ENCODE assay signal across 8 cellular contexts in the genomic region with DNA sequence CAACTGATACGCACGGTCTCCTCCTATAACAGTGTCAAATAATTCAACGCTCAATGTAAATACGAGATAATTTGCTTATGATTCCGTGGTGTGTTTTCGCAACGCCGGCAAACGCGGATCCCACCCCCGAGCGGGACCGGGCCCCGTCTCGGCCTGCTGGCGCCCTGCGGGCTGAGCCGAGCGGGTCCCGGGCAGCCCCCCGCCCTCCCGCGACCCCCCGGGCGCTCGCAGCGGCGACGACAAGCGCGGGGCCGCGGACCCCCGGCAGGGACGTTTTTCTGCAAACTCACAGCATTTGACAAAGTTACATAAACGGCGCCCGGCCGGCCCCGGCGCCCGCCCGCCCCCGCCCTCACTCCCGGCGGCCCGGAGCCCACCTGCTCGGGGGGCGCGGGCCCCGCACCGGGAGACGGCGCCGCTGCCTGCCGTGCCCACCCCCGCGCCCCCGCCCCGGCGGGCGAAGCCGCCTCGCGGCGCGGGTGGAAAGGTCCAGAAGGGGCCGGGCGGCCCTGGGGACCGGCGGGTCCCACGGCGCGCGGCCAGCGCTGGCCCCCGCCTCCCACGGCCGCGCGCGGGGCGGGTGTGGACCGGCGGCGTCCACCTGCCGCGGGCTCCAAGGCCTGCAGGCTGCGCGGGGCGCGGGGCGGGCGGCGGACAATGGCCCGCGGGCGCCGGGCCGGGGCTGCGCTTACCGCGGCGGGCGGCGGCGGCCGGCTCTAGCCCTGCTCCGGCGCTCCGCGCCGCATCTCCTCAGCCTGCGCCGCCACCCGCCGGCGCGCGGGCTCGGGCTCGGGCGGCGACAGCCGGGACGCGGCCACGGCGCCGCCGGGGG. TPM values are rescaled to one million over a fixed set of nuclear protein-coding genes. Genes with fewer than 3 reads are reported as not detected.
A peak's percentile ranks its signal among the peaks of the same experiment; 100 is the strongest.
DNase-seq lines count a peak whose midpoint lies in the region; ATAC-seq and TF ChIP-seq lines count a peak whose summit lies in the region.

No MANE protein-coding gene starts in this region.

- no peak overlapping the region for H2BK12ac ChIP-seq in trophoblast cell (ENCODE audit: low read length)

- H3K9me3 ChIP-seq in WERI-Rb-1 (ENCODE audit: severe bottlenecking) (no peaks in the 10 kb centered on the region), fibroblast of lung (ENCODE audit: control insufficient read depth, insufficient read depth, low read depth, low read length) (no peaks in the 10 kb centered on the region), trophoblast cell (ENCODE audit: insufficient read depth, low read depth, low read length) (no peaks in the 10 kb centered on the region)

- H3K79me2 ChIP-seq in fibroblast of lung (ENCODE audit: control insufficient read depth, insufficient read depth, low read length) (peaks cover 19% of the 10 kb centered on the region), trophoblast cell (ENCODE audit: control insufficient read depth, insufficient read depth, low read length, poor library complexity) (peaks cover 9% of the 10 kb centered on the region)

- H4K20me1 ChIP-seq in fibroblast of lung (ENCODE audit: control insufficient read depth, extremely low read depth, insufficient read depth, low read length): no peaks in the 10 kb centered on the region

- peak; percentile 48 for DNase-seq in D341Med (ENCODE audit: low spot score)
- peak; percentile 11 for DNase-seq in HEK293T (ENCODE audit: extremely low spot score)
- no peak for DNase-seq in WERI-Rb-1
- peak in 1 of 2 donors; percentile 68 for DNase-seq in fibroblast of lung (ENCODE audit: low read depth in 2 of 2)
- DNase-seq in trophoblast cell: peak in 1 of 2 donors; percentile 35
- no peak for DNase-seq in GM13976 (ENCODE audit: low spot score)
- no peak for DNase-seq in DMS79 (lab: John Stamatoyannopoulos, UW)

- peaks cover 8% of the 10 kb centered on the region for H3K79me1 ChIP-seq in trophoblast cell (ENCODE audit: low read length)

- H3K4me2 ChIP-seq in fibroblast of lung (ENCODE audit: extremely low read depth, insufficient read depth, low read length) (peak overlapping the region; percentile 99), trophoblast cell (ENCODE audit: low read length) (peak overlapping the region; percentile 89)

- H3K9ac ChIP-seq in fibroblast of lung (ENCODE audit: insufficient read depth, low read length) (peak overlapping the region; percentile 64), trophoblast cell (ENCODE audit: low read length) (no peak overlapping the region)

- CTCF ChIA-PET in HEK293T (lab: Yijun Ruan, JAX): no interaction called here

- H2AFZ ChIP-seq in fibroblast of lung (ENCODE audit: low read length) (no peak overlapping the region), trophoblast cell (ENCODE audit: insufficient read depth, low read length, poor library complexity) (no peak overlapping the region)

- H4K12ac ChIP-seq in trophoblast cell (ENCODE audit: low read depth, low read length): no peak overlapping the region

- no peak overlapping the region for H2BK5ac ChIP-seq in trophoblast cell (ENCODE audit: low read depth, low read length, poor library complexity)

- H3K27me3 ChIP-seq in WERI-Rb-1 (ENCODE audit: insufficient read depth, low read depth, severe bottlenecking): peaks cover 13% of the 10 kb centered on the region
- H3K27me3 ChIP-seq in fibroblast of lung (ENCODE audit: control insufficient read depth, insufficient read depth, low read length): no peaks in the 10 kb centered on the region
- no peaks in the 10 kb centered on the region for H3K27me3 ChIP-seq in trophoblast cell (ENCODE audit: insufficient read depth, low read length)

- H3K4me1 ChIP-seq in fibroblast of lung (ENCODE audit: control insufficient read depth, extremely low read depth, insufficient read depth, low read length) (peaks cover 2% of the 10 kb centered on the region), trophoblast cell (ENCODE audit: control insufficient read depth in 1 of 2, insufficient read depth in 2 of 2, low read length in 2 of 2) (peaks cover 2% of the 10 kb centered on the region in 2 experiments)

- no peak overlapping the region for H3K18ac ChIP-seq in trophoblast cell (ENCODE audit: low read length)

- H3K36me3 ChIP-seq in WERI-Rb-1 (no peaks in the 10 kb centered on the region), fibroblast of lung (ENCODE audit: control insufficient read depth, insufficient read depth, low read length) (no peaks in the 10 kb centered on the region), trophoblast cell (ENCODE audit: control insufficient read depth in 1 of 2, insufficient read depth in 2 of 2, low read length in 2 of 2) (no peaks in the 10 kb centered on the region)

- no peak for TF ChIP-seq CTCF in WERI-Rb-1 (IDR thresholded peaks at IDR 0.05; ENCODE audit: low read depth, low read length)
- TF ChIP-seq CTCF in fibroblast of lung (conservative IDR thresholded peaks at IDR 0.05 in 1 of 2, IDR thresholded peaks at IDR 0.05 in 1 of 2; ENCODE audit: low read depth in 1 of 2, low read length in 2 of 2): no peak
- no peak for TF ChIP-seq CTCF in GM13976 (IDR thresholded peaks at IDR 0.05; ENCODE audit: borderline replicate concordance, control extremely low read depth, extremely low read depth, insufficient read depth, missing control alignments)

- in situ Hi-C loops in GM13976 (cut with MboI; ENCODE audit: low sequenced_read_pairs, unreplicated experiment): no loop called here

- H3K4me3 ChIP-seq in WERI-Rb-1 (ENCODE audit: low read depth, low read length) (peak overlapping the region; percentile 41), fibroblast of lung (replicated peaks in 1 of 4; ENCODE audit: control extremely low read depth in 1 of 4, insufficient read depth in 1 of 4, low read depth in 3 of 4, low read length in 4 of 4) (peak overlapping the region; percentile 62 to 82 (median 68)), trophoblast cell (ENCODE audit: low read depth, low read length) (peak overlapping the region; percentile 70)

- ATAC-seq in HG03108 (IDR thresholded peaks at IDR 0.05; ENCODE audit: unreplicated experiment): no peak

- H3K27ac ChIP-seq in WERI-Rb-1 (no peak overlapping the region), fibroblast of lung (ENCODE audit: insufficient read depth, low read length) (peak overlapping the region; percentile 59), trophoblast cell (ENCODE audit: low read depth, low read length) (no peak overlapping the region)

- no peak overlapping the region for H4K8ac ChIP-seq in trophoblast cell (ENCODE audit: low read depth, low read length)

- no CpG with 5 or more reads among the region's 131 CpGs for WGBS in trophoblast cell (ENCODE audit: extremely low coverage, insufficient coverage, insufficient read length)

- no peak overlapping the region for H2BK120ac ChIP-seq in trophoblast cell (ENCODE audit: insufficient read depth, low read length, poor library complexity)

- POLR2A ChIA-PET in HEK293T (lab: Yijun Ruan, JAX): interaction anchor here (1.0 kb wide), 1 partner anchor 79 kb away, joined by 3 read pairs; no protein-coding TSS in a partner anchor

- no peak overlapping the region for H3K14ac ChIP-seq in trophoblast cell (ENCODE audit: low read length)

- H3K23ac ChIP-seq in trophoblast cell (ENCODE audit: low read length): no peak overlapping the region

- no peak overlapping the region for H2AK5ac ChIP-seq in trophoblast cell (ENCODE audit: low read length)

- no peak overlapping the region for H3K4ac ChIP-seq in trophoblast cell (ENCODE audit: low read depth, low read length)

- no peak overlapping the region for H4K91ac ChIP-seq in trophoblast cell (ENCODE audit: low read depth, low read length)

TF ChIP-seq in HEK293T, 16 proteins besides CTCF, POLR2A, EP300 and RAD21:
- no peak for TF ChIP-seq LEF1 (IDR thresholded peaks at IDR 0.05; ENCODE audit: borderline replicate concordance)
- TF ChIP-seq PKNOX1 (IDR thresholded peaks at IDR 0.05): no peak
- TF ChIP-seq NFRKB (IDR thresholded peaks at IDR 0.05): no peak
- no peak for TF ChIP-seq FOXA1 (IDR thresholded peaks at IDR 0.05)
- no peak for TF ChIP-seq CTBP1 (IDR thresholded peaks at IDR 0.05; ENCODE audit: borderline replicate concordance)
- TF ChIP-seq SUZ12 (IDR thresholded peaks at IDR 0.05): no peak
- no peak for TF ChIP-seq HDGF (IDR thresholded peaks at IDR 0.05; ENCODE audit: borderline replicate concordance)
- no peak for TF ChIP-seq SP1 (IDR thresholded peaks at IDR 0.05)
TF ChIP-seq in HEK293T: peak in this region for 0.

RNA-seq across cellular contexts. Expression of gene HDAC4, which starts 0.6 kb away (rescaled TPM):
- 12.1 and 19.8 TPM in 2 replicates for total RNA-seq in fibroblast of lung
- polyA plus RNA-seq in fibroblast of lung: 7.4 and 8.2 TPM in 2 replicates
- polyA plus RNA-seq in fibroblast of lung (2012): 3.2 and 6.3 TPM in 2 replicates
- polyA minus RNA-seq in fibroblast of lung (ENCODE audit: low replicate concordance): 4.8 and 7.0 TPM in 2 replicates
- 7.3 and 8.1 TPM in 2 replicates for polyA plus RNA-seq in trophoblast cell (2013)

Comparison
In these comparisons a context has a peak if more than half of its experiments do, and no peak if none do; other contexts are left out.
1. DNase-seq: peak in D341Med (single experiment) and HEK293T (single experiment); none in WERI-Rb-1 (single experiment), GM13976 (single experiment) and DMS79 (single experiment).
2. Peak in every context shown above with its lines, with median percentiles within 50 percentile points of each other: H3K4me3 ChIP-seq.